ENCODE assay signal across 10 cellular contexts in the genomic region with DNA sequence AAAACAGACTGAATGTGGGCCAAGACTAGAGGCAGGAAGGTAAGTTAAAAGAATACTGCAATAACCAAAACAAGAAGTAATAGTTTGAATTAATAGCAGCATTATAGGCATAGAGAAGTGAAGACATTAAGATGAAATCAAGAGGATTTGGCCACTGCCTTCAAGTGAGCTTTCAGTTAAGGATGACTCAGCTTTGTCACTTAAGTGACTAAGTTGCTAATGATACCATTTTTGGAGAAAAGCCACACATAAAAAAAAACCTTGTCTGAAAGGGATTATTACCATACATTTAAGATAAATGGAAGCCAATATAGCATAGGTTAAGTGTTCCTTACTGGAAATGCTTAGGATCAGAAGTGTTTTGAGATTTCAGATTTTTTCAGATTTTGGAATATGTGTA. TPM values are rescaled to one million over a fixed set of nuclear protein-coding genes. Genes with fewer than 3 reads are reported as not detected.
DNase-seq lines count a peak whose midpoint lies in the region; ATAC-seq and TF ChIP-seq lines count a peak whose summit lies in the region.
"Had no signal": no experiment of that assay in that cellular context is flagged by ENCODE, and none has a peak within 500 bp of the region (broad histone marks: within the 10 kb centered on the region; RNA-seq: fewer than 3 reads in every experiment).

No MANE protein-coding gene starts in this region.

- no peaks in the 10 kb centered on the region for H4K20me1 ChIP-seq in osteoblast (ENCODE audit: insufficient read depth, low read length)

- H3K9me3 Mint-ChIP-seq in activated naive CD8-positive, alpha-beta T cell treated with anti-CD3 and anti-CD28 coated beads, Interleukin-2, amount 10 ng/mL, durations not matched to agents 7 days and 5 days: no peaks in the 10 kb centered on the region

- no peak for ATAC-seq in activated naive CD8-positive, alpha-beta T cell treated with anti-CD3 and anti-CD28 coated beads, Interleukin-2, amount 10 ng/mL, durations not matched to agents 7 days and 5 days (ENCODE audit: low read depth)
- ATAC-seq in HG03097 (IDR thresholded peaks at IDR 0.05; ENCODE audit: low FRiP score, unreplicated experiment) (no peak), HG02884 (IDR thresholded peaks at IDR 0.05; ENCODE audit: unreplicated experiment) (no peak)

- no peaks in the 10 kb centered on the region; the same call in 1 of the 2 replicates for H3K4me1 ChIP-seq in HUES6 (ENCODE audit: control insufficient read depth, insufficient read depth, low read length)
- peaks cover 24% of the 10 kb centered on the region for H3K4me1 ChIP-seq in osteoblast (ENCODE audit: insufficient read depth, low read length)
- H3K4me1 ChIP-seq: SJCRH30, suprapubic skin had no signal

- no peak overlapping the region for H3K9ac ChIP-seq in HUES6 (ENCODE audit: low read length)

- H3K4me3 Mint-ChIP-seq in activated naive CD8-positive, alpha-beta T cell treated with anti-CD3 and anti-CD28 coated beads, Interleukin-2, amount 10 ng/mL, durations not matched to agents 7 days and 5 days: no peak overlapping the region

- POLR2A ChIA-PET in activated naive CD8-positive, alpha-beta T cell treated with anti-CD3 and anti-CD28 coated beads, Interleukin-2, amount 10 ng/mL, durations not matched to agents 7 days and 5 days (lab: Charles Lee): interaction anchor here (0.6 to 0.7 kb wide), 2 partner anchors 20 to 261 kb away, joined by 3 read pairs; no protein-coding TSS in a partner anchor

- no peaks in the 10 kb centered on the region for H3K27me3 Mint-ChIP-seq in activated naive CD8-positive, alpha-beta T cell treated with anti-CD3 and anti-CD28 coated beads, Interleukin-2, amount 10 ng/mL, durations not matched to agents 7 days and 5 days

- H2AFZ ChIP-seq in osteoblast (ENCODE audit: low read length): no peak overlapping the region

- peak; percentile 74 for DNase-seq in ELR (ENCODE audit: low read depth)
- DNase-seq in activated naive CD8-positive, alpha-beta T cell treated with anti-CD3 and anti-CD28 coated beads, Interleukin-2, amount 10 ng/mL, durations not matched to agents 7 days and 5 days: no peak
- peak; percentile 30 for DNase-seq in osteoblast (ENCODE audit: insufficient read length, low spot score, missing footprints)
- no peak for DNase-seq in stimulated activated CD4-positive, alpha-beta T cell treated with anti-CD3 and anti-CD28 coated beads, Interleukin-4, amount 100 ng/mL, for 24 hours
- DNase-seq: NCI-H1694, SJCRH30 had no signal

- H3K4me2 ChIP-seq in osteoblast (ENCODE audit: insufficient read depth, low read length): no peak overlapping the region

- H3K36me3 Mint-ChIP-seq in activated naive CD8-positive, alpha-beta T cell treated with anti-CD3 and anti-CD28 coated beads, Interleukin-2, amount 10 ng/mL, durations not matched to agents 7 days and 5 days: peaks cover 32% of the 10 kb centered on the region

- H3K9me3 ChIP-seq in HUES6 (ENCODE audit: control insufficient read depth, insufficient read depth, low read depth, low read length) (no peaks in the 10 kb centered on the region), osteoblast (ENCODE audit: low read depth, low read length) (no peaks in the 10 kb centered on the region)
- H3K9me3 ChIP-seq: SJCRH30, suprapubic skin had no signal

- H3K27me3 ChIP-seq in HUES6 (ENCODE audit: control insufficient read depth, insufficient read depth, low read length) (no peaks in the 10 kb centered on the region), osteoblast (ENCODE audit: insufficient read depth, low read length) (no peaks in the 10 kb centered on the region)
- H3K27me3 ChIP-seq: SJCRH30, suprapubic skin had no signal

- peaks cover 8% of the 10 kb centered on the region for H3K79me2 ChIP-seq in osteoblast (ENCODE audit: insufficient read depth, low read length)

- H3K27ac ChIP-seq in HUES6 (ENCODE audit: low read depth, low read length): peak overlapping the region; percentile 61; the same call in 1 of the 2 replicates
- H3K27ac ChIP-seq in osteoblast (ENCODE audit: low read depth, low read length): no peak overlapping the region
- H3K27ac ChIP-seq: SJCRH30, suprapubic skin had no signal

- H3K4me3 ChIP-seq in HUES6 (ENCODE audit: low read depth, low read length) (no peak overlapping the region), osteoblast (ENCODE audit: insufficient read depth, low read length) (no peak overlapping the region)
- H3K4me3 ChIP-seq: SJCRH30, suprapubic skin had no signal

- no peak for TF ChIP-seq CTCF in osteoblast (IDR thresholded peaks at IDR 0.05; ENCODE audit: extremely low read depth, low read depth, low read length)

- H3K4me1 Mint-ChIP-seq in activated naive CD8-positive, alpha-beta T cell treated with anti-CD3 and anti-CD28 coated beads, Interleukin-2, amount 10 ng/mL, durations not matched to agents 7 days and 5 days: peaks cover 3% of the 10 kb centered on the region

- peaks cover 94% of the 10 kb centered on the region for H3K36me3 ChIP-seq in HUES6 (ENCODE audit: control insufficient read depth, insufficient read depth, low read length)
- H3K36me3 ChIP-seq in osteoblast (ENCODE audit: insufficient read depth, low read length): peaks cover 46% of the 10 kb centered on the region

- peak overlapping the region; percentile 33 for H3K27ac Mint-ChIP-seq in activated naive CD8-positive, alpha-beta T cell treated with anti-CD3 and anti-CD28 coated beads, Interleukin-2, amount 10 ng/mL, durations not matched to agents 7 days and 5 days

RNA-seq across cellular contexts. Expression of gene ECPAS, which starts 57.0 kb away (rescaled TPM):
- 10 to 100 TPM; 67.7 to 71.1 TPM for total RNA-seq in activated naive CD8-positive, alpha-beta T cell treated with anti-CD3 and anti-CD28 coated beads, Interleukin-2, amount 10 ng/mL, durations not matched to agents 7 days and 5 days
- 116 and 117 TPM in 2 replicates for total RNA-seq in osteoblast

Comparison
In these comparisons a context has a peak if more than half of its experiments do, and no peak if none do; other contexts are left out.
1. DNase-seq: peak in ELR (single experiment) and osteoblast (single experiment); none in activated naive CD8-positive, alpha-beta T cell treated with anti-CD3 and anti-CD28 coated beads, Interleukin-2, amount 10 ng/mL, durations not matched to agents 7 days and 5 days (single experiment) and stimulated activated CD4-positive, alpha-beta T cell treated with anti-CD3 and anti-CD28 coated beads, Interleukin-4, amount 100 ng/mL, for 24 hours (single experiment).